Comparison of ENCODE assay signal across 13 cellular contexts in the genomic region with DNA sequence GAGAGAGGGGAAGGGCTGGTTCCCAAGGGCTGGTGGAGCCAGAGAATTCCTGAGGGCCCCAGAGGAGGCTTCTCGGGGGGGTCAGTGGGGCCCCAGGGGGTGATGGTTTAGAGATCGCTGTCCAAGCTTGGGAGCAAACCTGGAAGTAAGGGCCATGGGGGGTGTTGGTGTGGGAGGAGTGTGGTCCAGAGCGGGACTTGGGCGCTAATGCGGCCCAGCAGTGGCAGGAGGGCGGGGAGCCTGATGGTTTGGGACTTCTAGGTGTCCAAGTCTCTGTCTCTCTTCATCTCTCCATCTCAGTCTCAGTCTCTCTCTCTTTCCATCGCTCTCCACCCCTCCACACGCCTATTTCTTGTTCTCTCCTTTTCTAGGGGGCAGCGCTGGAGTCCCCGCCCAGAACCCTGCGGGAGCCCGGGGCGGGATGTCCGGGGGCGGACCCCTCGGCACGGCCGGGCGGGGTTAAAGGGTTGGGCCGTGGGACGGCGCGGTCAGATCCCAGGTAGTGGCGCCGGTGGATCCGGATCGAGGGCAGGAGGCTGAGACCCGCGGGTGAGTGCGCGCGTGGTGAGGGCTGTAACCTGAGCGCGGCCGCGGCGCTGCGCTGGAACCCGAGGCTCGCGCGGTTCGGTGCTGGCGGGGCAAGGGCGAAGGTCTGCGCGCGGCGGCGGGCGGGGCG. TPM values are rescaled to one million over a fixed set of nuclear protein-coding genes. Genes with fewer than 3 reads are reported as not detected.
A peak's percentile ranks its signal among the peaks of the same experiment; 100 is the strongest.
DNase-seq lines count a peak whose midpoint lies in the region; ATAC-seq and TF ChIP-seq lines count a peak whose summit lies in the region.
"Had no signal": no experiment of that assay in that cellular context is flagged by ENCODE, and none has a peak within 500 bp of the region (broad histone marks: within the 10 kb centered on the region; RNA-seq: fewer than 3 reads in every experiment).

A gene (plus strand): TSS at position 491 of the 676 bp plus-strand sequence. CDS start 16,812 bp downstream, outside the sequence.

- no peak within 1 kb of the TSS for H2BK5ac ChIP-seq in trophoblast cell (ENCODE audit: low read depth, low read length, poor library complexity)

- no peak within 1 kb of the TSS for H3K4ac ChIP-seq in trophoblast cell (ENCODE audit: low read depth, low read length)

- no CpG with 5 or more reads among the region's 52 CpGs for WGBS in trophoblast cell (ENCODE audit: extremely low coverage, insufficient coverage, insufficient read length)

- H3K36me3 Mint-ChIP-seq in progenitor cell of endocrine pancreas (ENCODE audit: insufficient read depth), result peaks cover 5% of the 10 kb centered on the region

- H3K4me3 ChIP-seq in trophoblast cell (ENCODE audit: low read depth, low read length) (peak within 1 kb of the TSS; percentile 23), Karpas-422 (ENCODE audit: low read length) (no peak within 1 kb of the TSS)
- H3K4me3 ChIP-seq: smooth muscle cell had no signal

- H3K9me3 Mint-ChIP-seq in progenitor cell of endocrine pancreas (ENCODE audit: low read depth), result peaks cover 37% of the 10 kb centered on the region

- TF ChIP-seq CTCF in progenitor cell of endocrine pancreas (IDR thresholded peaks at IDR 0.05; ENCODE audit: unreplicated experiment), result no peak

- no peaks in the 10 kb centered on the region for H4K20me1 ChIP-seq in Karpas-422 (ENCODE audit: insufficient read depth, low read depth, low read length)

- H3K9me3 ChIP-seq in trophoblast cell (ENCODE audit: insufficient read depth, low read depth, low read length), result peaks cover 42% of the 10 kb centered on the region
- H3K9me3 ChIP-seq in Karpas-422 (ENCODE audit: low read length), result no peaks in the 10 kb centered on the region
- H3K9me3 ChIP-seq: transverse colon had no signal

- H3K4me1 Mint-ChIP-seq in progenitor cell of endocrine pancreas (ENCODE audit: low read depth), result no peaks in the 10 kb centered on the region

- H3K9me2 ChIP-seq in Karpas-422 (replicated peaks; ENCODE audit: insufficient read depth, low read length), result no peaks in the 10 kb centered on the region

- DNase-seq in D341Med (ENCODE audit: low spot score) (peak; percentile 22), T-helper 9 cell (peak; percentile 11), ecto neural progenitor cell (ENCODE audit: low spot score) (peak; percentile 51), trophoblast cell (no peak), progenitor cell of endocrine pancreas (ENCODE audit: low spot score, unreplicated experiment) (no peak), Karpas-422 (no peak), NCI-H345 treated with DMSO at 0.1 percent for 48 hours (lab: John Stamatoyannopoulos, UW; ENCODE audit: unreplicated experiment) (no peak)
- DNase-seq: transverse colon had no signal

- H3K27me3 ChIP-seq in trophoblast cell (ENCODE audit: insufficient read depth, low read length) (peaks cover 9% of the 10 kb centered on the region), Karpas-422 (ENCODE audit: low read length) (no peaks in the 10 kb centered on the region)

- H3K4me1 ChIP-seq in trophoblast cell (ENCODE audit: control insufficient read depth in 1 of 2, insufficient read depth in 2 of 2, low read length in 2 of 2) (no peaks in the 10 kb centered on the region), Karpas-422 (ENCODE audit: low read length) (no peaks in the 10 kb centered on the region)

- H3K36me3 ChIP-seq in trophoblast cell (ENCODE audit: control insufficient read depth in 1 of 2, insufficient read depth in 2 of 2, low read length in 2 of 2) (no peaks in the 10 kb centered on the region), Karpas-422 (ENCODE audit: insufficient read depth, low read length) (no peaks in the 10 kb centered on the region)
- H3K36me3 ChIP-seq: transverse colon had no signal

- no peak within 1 kb of the TSS for H3K27ac ChIP-seq in trophoblast cell (ENCODE audit: low read depth, low read length)
- no peak within 1 kb of the TSS for H3K27ac ChIP-seq in Karpas-422 (ENCODE audit: low read length)
- H3K27ac ChIP-seq: transverse colon had no signal

- H3K4me2 ChIP-seq in trophoblast cell (ENCODE audit: low read length) (no peak within 1 kb of the TSS), Karpas-422 (ENCODE audit: low read depth, low read length, poor library complexity, severe bottlenecking) (no peak within 1 kb of the TSS)
- H3K4me2 ChIP-seq: smooth muscle cell had no signal

- H3K23ac ChIP-seq in trophoblast cell (ENCODE audit: low read length), result no peak within 1 kb of the TSS

- no peaks in the 10 kb centered on the region for H3K79me1 ChIP-seq in trophoblast cell (ENCODE audit: low read length)

- no peak within 1 kb of the TSS for H2BK12ac ChIP-seq in trophoblast cell (ENCODE audit: low read length)

- no peak within 1 kb of the TSS for H4K12ac ChIP-seq in trophoblast cell (ENCODE audit: low read depth, low read length)

- H2AK5ac ChIP-seq in trophoblast cell (ENCODE audit: low read length), result no peak within 1 kb of the TSS

- ATAC-seq in HG02678 (IDR thresholded peaks at IDR 0.05; ENCODE audit: unreplicated experiment), result no peak

- no peaks in the 10 kb centered on the region for H3K27me3 Mint-ChIP-seq in progenitor cell of endocrine pancreas

- H3K18ac ChIP-seq in trophoblast cell (ENCODE audit: low read length), result no peak within 1 kb of the TSS

- H3K9ac ChIP-seq in trophoblast cell (ENCODE audit: low read length) (no peak within 1 kb of the TSS), Karpas-422 (ENCODE audit: low read length) (no peak within 1 kb of the TSS)

- H3K14ac ChIP-seq in trophoblast cell (ENCODE audit: low read length), result no peak within 1 kb of the TSS

- no peak within 1 kb of the TSS for H4K91ac ChIP-seq in trophoblast cell (ENCODE audit: low read depth, low read length)

- H2BK120ac ChIP-seq in trophoblast cell (ENCODE audit: insufficient read depth, low read length, poor library complexity), result no peak within 1 kb of the TSS

- no peaks in the 10 kb centered on the region for H3K79me2 ChIP-seq in trophoblast cell (ENCODE audit: control insufficient read depth, insufficient read depth, low read length, poor library complexity)
- no peaks in the 10 kb centered on the region for H3K79me2 ChIP-seq in Karpas-422 (ENCODE audit: low read length)

- H3K27ac Mint-ChIP-seq in progenitor cell of endocrine pancreas, result no peak within 1 kb of the TSS

- H2AFZ ChIP-seq in trophoblast cell (ENCODE audit: insufficient read depth, low read length, poor library complexity), result no peak within 1 kb of the TSS
- H2AFZ ChIP-seq in Karpas-422 (ENCODE audit: low read length), result no peak within 1 kb of the TSS

- H3K4me3 Mint-ChIP-seq in progenitor cell of endocrine pancreas (ENCODE audit: low read depth), result no peak within 1 kb of the TSS

- no peak within 1 kb of the TSS for H4K8ac ChIP-seq in trophoblast cell (ENCODE audit: low read depth, low read length)

RNA-seq across cellular contexts. Expression of the gene that starts here (rescaled TPM):
- polyA plus RNA-seq in trophoblast cell (2013), result 0.51 and 0.52 TPM in 2 replicates
- total RNA-seq in progenitor cell of endocrine pancreas, result not detected in 2 replicates
- total RNA-seq in Karpas-422 (2014; rRNA removed; shearing (Covaris generic); ENCODE audit: low replicate concordance), result not detected in 2 replicates
- total RNA-seq: kidney epithelial cell, M059J, RPMI7951, smooth muscle cell, transverse colon had no signal
- polyA plus RNA-seq: smooth muscle cell had no signal

Comparison
In these comparisons a context has a peak if more than half of its experiments do, and no peak if none do; other contexts are left out.
1. DNase-seq: peak in D341Med (single experiment), T-helper 9 cell (single experiment) and ecto neural progenitor cell (single experiment); none in trophoblast cell (0 of 2), progenitor cell of endocrine pancreas (single experiment), Karpas-422 (single experiment) and NCI-H345 treated with DMSO at 0.1 percent for 48 hours (single experiment).